In genomic region chr1:181100015-181100905, GRCh38 we compare ENCODE assay signal across 9 cellular contexts. TPM values are rescaled to one million over a fixed set of nuclear protein-coding genes. Genes with fewer than 3 reads are reported as not detected.
DNase-seq lines count a peak whose midpoint lies in the region; ATAC-seq, FAIRE-seq and TF ChIP-seq lines count a peak whose summit lies in the region.
"Had no signal": no experiment of that assay in that cellular context is flagged by ENCODE, and none has a peak within 500 bp of the region (broad histone marks: within the 10 kb centered on the region; RNA-seq: fewer than 3 reads in every experiment).

No MANE protein-coding gene starts in this region.

- intact Hi-C loops in GM12878 (cut with micrococcal nuclease; ENCODE audit: unreplicated experiment), result loop anchor here (1.0 kb wide), 1 partner anchor 34 kb away; no protein-coding TSS in a partner anchor

- in situ Hi-C loops in GM12878 (cut with MboI), result no loop called here

- H3K4me1 ChIP-seq in GM12878 (ENCODE audit: control insufficient read depth, insufficient read depth, low read length), result peaks cover 86% of the 10 kb centered on the region
- H3K4me1 ChIP-seq in skeletal muscle satellite cell (ENCODE audit: control insufficient read depth, insufficient read depth, low read length), result peaks cover 90% of the 10 kb centered on the region

- DNase-seq in OCI-M1 (lab: John Stamatoyannopoulos, UW) (peak; percentile 35), GM12878 (ENCODE audit: low read depth, low spot score) (no peak), foreskin melanocyte (no peak)

- H3K9me3 ChIP-seq in GM12878 (replicated peaks; ENCODE audit: control insufficient read depth, insufficient read depth, low read length), result no peaks in the 10 kb centered on the region
- H3K9me3 ChIP-seq in skeletal muscle satellite cell (replicated peaks; ENCODE audit: low read length), result no peaks in the 10 kb centered on the region
- H3K9me3 ChIP-seq: right atrium auricular region had no signal

- H3K79me2 ChIP-seq in GM12878 (ENCODE audit: control insufficient read depth, insufficient read depth, low read length), result peaks cover 5% of the 10 kb centered on the region

- CTCF ChIA-PET in GM12878 (lab: Yijun Ruan, JAX), result interaction anchor here (1.0 to 38.4 kb wide), 5 partner anchors 9 to 62 kb away, joined by 3 to 1067 read pairs (median 8); no protein-coding TSS in a partner anchor

- H3K36me3 ChIP-seq in GM12878 (ENCODE audit: control insufficient read depth in 2 of 2, insufficient read depth in 2 of 2, low read length in 1 of 2) (no peaks in the 10 kb centered on the region; a peak in 1 of 4 replicates), skeletal muscle satellite cell (ENCODE audit: insufficient read depth, low read length) (no peaks in the 10 kb centered on the region)
- H3K36me3 ChIP-seq: right atrium auricular region had no signal

- no peaks in the 10 kb centered on the region for H4K20me1 ChIP-seq in GM12878 (ENCODE audit: control insufficient read depth, insufficient read depth)

- peak overlapping the region; percentile 89 for H3K27ac ChIP-seq in GM12878 (ENCODE audit: control insufficient read depth, insufficient read depth)
- H3K27ac ChIP-seq: right atrium auricular region had no signal

- SMC1A ChIA-PET in GM12878 (lab: Charles Lee; ENCODE audit: uncharacterized antibody, unreplicated experiment), result interaction anchor here (0.6 to 39.2 kb wide), 6 partner anchors 8 to 462 kb away, joined by 3 to 1399 read pairs (median 14); no protein-coding TSS in a partner anchor

- WGBS in GM12878 (ENCODE audit: insufficient coverage, insufficient replicate concordance, low lambda C conversion rate, missing lambda C conversion rate), result 35% methylated on average over 10 of the region's 10 CpGs

- peak overlapping the region; percentile 95 for H3K4me2 ChIP-seq in GM12878 (ENCODE audit: control insufficient read depth, insufficient read depth)
- peak overlapping the region; percentile 59 for H3K4me2 ChIP-seq in skeletal muscle satellite cell (ENCODE audit: low read length)

- H3K27me3 ChIP-seq in GM12878 (replicated peaks in 1 of 2; ENCODE audit: control insufficient read depth in 2 of 2, insufficient read depth in 2 of 2, low read length in 1 of 2) (no peaks in the 10 kb centered on the region), skeletal muscle satellite cell (ENCODE audit: control insufficient read depth, insufficient read depth, low read length) (no peaks in the 10 kb centered on the region)
- H3K27me3 ChIP-seq: right atrium auricular region had no signal

- TF ChIP-seq POLR2A in GM12878 (IDR thresholded peaks at IDR 0.05; ENCODE audit: low read depth, low read length), result no peak

- no peak for TF ChIP-seq RAD21 in GM12878 (IDR thresholded peaks at IDR 0.05; ENCODE audit: insufficient read depth, low read depth, low read length)

- TF ChIP-seq CTCF in GM12878 (IDR thresholded peaks at IDR 0.05 in 2 of 3, conservative IDR thresholded peaks at IDR 0.05 in 1 of 3; ENCODE audit: control insufficient read depth in 2 of 3, extremely low read depth in 1 of 3, insufficient read depth in 1 of 3, low read depth in 3 of 3, low read length in 3 of 3), result no peak

- POLR2A ChIA-PET in GM12878 (lab: Charles Lee), result interaction anchor here (0.5 to 16.3 kb wide), 7 partner anchors 11 to 329 kb away, joined by 3 to 256 read pairs (median 13); partner anchors contain the start of gene IER5

- ATAC-seq in GM18511 (IDR thresholded peaks at IDR 0.05; ENCODE audit: unreplicated experiment) (peak; percentile 1), GM12878 (peak; percentile 30), HG02852 (IDR thresholded peaks at IDR 0.05; ENCODE audit: unreplicated experiment) (no peak), GM19035 (IDR thresholded peaks at IDR 0.05; ENCODE audit: unreplicated experiment) (no peak), HG03378 (IDR thresholded peaks at IDR 0.05; ENCODE audit: unreplicated experiment) (no peak)

- H2AFZ ChIP-seq in GM12878 (ENCODE audit: control insufficient read depth, low read depth, low read length), result peak overlapping the region; percentile 3; the same call in 1 of the 2 replicates

- TSS peak; percentile 50 for BruUV-seq in GM12878 (replicated peaks; lab: Mats Ljungman, UMichigan)

- H3K4me3 ChIP-seq in GM12878 (peak overlapping the region; percentile 18), skeletal muscle satellite cell (ENCODE audit: low read length) (peak overlapping the region; percentile 47)
- H3K4me3 ChIP-seq: right atrium auricular region had no signal

- RAD21 ChIA-PET in GM12878 (lab: Charles Lee; ENCODE audit: unreplicated experiment), result interaction anchor here (0.7 to 26.9 kb wide), 7 partner anchors 9 to 60 kb away, joined by 3 to 966 read pairs (median 5); no protein-coding TSS in a partner anchor

- no peak for FAIRE-seq in GM12878 (lab: Jason Lieb, UNC)

- no peak for TF ChIP-seq EP300 in GM12878 (IDR thresholded peaks at IDR 0.05; ENCODE audit: borderline replicate concordance in 1 of 2, control insufficient read depth in 1 of 2, low read depth in 2 of 2, low read length in 2 of 2)

- H3K9ac ChIP-seq in GM12878 (ENCODE audit: control insufficient read depth, insufficient read depth, low read length) (peak overlapping the region; percentile 69), skeletal muscle satellite cell (ENCODE audit: low read depth, low read length) (peak overlapping the region; percentile 32)

TF ChIP-seq in GM12878, 131 proteins besides CTCF, POLR2A, EP300 and RAD21 (continues in another document):
- TF ChIP-seq CREB1 (IDR thresholded peaks at IDR 0.05; ENCODE audit: low read depth), result 0 out of 2 replicates have a peak, but pooled peaks have one; percentile 29
- TF ChIP-seq WRNIP1 (IDR thresholded peaks at IDR 0.05; ENCODE audit: borderline replicate concordance, low read depth, low read length), result no peak
- no peak for TF ChIP-seq MTA3 (IDR thresholded peaks at IDR 0.05; ENCODE audit: borderline replicate concordance, low read length)
- TF ChIP-seq IKZF2 (IDR thresholded peaks at IDR 0.05), result peak in 1 of 2 experiments; percentile 55; a peak in 3 of 4 replicates
- TF ChIP-seq TCF7 (IDR thresholded peaks at IDR 0.05; ENCODE audit: borderline replicate concordance), result 0 out of 2 replicates have a peak, but pooled peaks have one; percentile 41
- 0 out of 2 replicates have a peak, but pooled peaks have one; percentile 5 for TF ChIP-seq TAF1 (IDR thresholded peaks at IDR 0.05; ENCODE audit: borderline replicate concordance, low read depth, low read length)
- no peak for TF ChIP-seq MLLT1 (IDR thresholded peaks at IDR 0.05)
- TF ChIP-seq, protein P1, sequence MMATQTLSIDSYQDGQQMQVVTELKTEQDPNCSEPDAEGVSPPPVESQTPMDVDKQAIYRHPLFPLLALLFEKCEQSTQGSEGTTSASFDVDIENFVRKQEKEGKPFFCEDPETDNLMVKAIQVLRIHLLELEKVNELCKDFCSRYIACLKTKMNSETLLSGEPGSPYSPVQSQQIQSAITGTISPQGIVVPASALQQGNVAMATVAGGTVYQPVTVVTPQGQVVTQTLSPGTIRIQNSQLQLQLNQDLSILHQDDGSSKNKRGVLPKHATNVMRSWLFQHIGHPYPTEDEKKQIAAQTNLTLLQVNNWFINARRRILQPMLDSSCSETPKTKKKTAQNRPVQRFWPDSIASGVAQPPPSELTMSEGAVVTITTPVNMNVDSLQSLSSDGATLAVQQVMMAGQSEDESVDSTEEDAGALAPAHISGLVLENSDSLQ (IDR thresholded peaks at IDR 0.05), result peak; percentile 86
- TF ChIP-seq PML (IDR thresholded peaks at IDR 0.05; ENCODE audit: low read length), result peak; percentile 30; the same call in 1 of the 2 replicates
- no peak for TF ChIP-seq TCF12 (IDR thresholded peaks at IDR 0.05; ENCODE audit: low read depth, low read length)
- TF ChIP-seq ZNF384 (IDR thresholded peaks at IDR 0.05; ENCODE audit: borderline replicate concordance, low read depth, low read length), result no peak
- TF ChIP-seq NFIC (IDR thresholded peaks at IDR 0.05; ENCODE audit: low read depth, low read length), result peak; percentile 65; the same call in 1 of the 2 replicates
- peak; percentile 49 for TF ChIP-seq ATF7 (IDR thresholded peaks at IDR 0.05; ENCODE audit: low read depth)

RNA-seq across cellular contexts. Expression of gene IER5, which starts 11.8 kb away (rescaled TPM):
- 88.8 and 93.7 TPM in 2 replicates for total RNA-seq in GM12878 (2013; cell fraction: nucleolus; rRNA removed)
- total RNA-seq in GM12878 (2014; rRNA removed), result 65.4 and 69.4 TPM in 2 replicates
- 32.7 and 34.9 TPM in 2 replicates for total RNA-seq in GM12878 (2014; rRNA removed; fragmentation: Illumina TruSeq; extraction: Trizol)
- 73.9 and 75.2 TPM in 2 replicates for total RNA-seq in GM12878 (2021)
- polyA plus RNA-seq in GM12878 (2011; ENCODE audit: low read depth), result 6.6 TPM
- 36.4 and 44.1 TPM in 2 replicates for polyA plus RNA-seq in GM12878 (2011; rRNA removed)
- polyA plus RNA-seq in GM12878 (2011; cell fraction: cytosol; rRNA removed), result 32.3 and 38.9 TPM in 2 replicates
- polyA plus RNA-seq in GM12878 (2011; cell fraction: nucleus; rRNA removed), result 59.7 and 70.4 TPM in 2 replicates
- polyA plus RNA-seq in GM12878 (2012), result 24.5 and 28.7 TPM in 2 replicates
- 22.4 and 26.2 TPM in 2 replicates for polyA plus RNA-seq in GM12878 (2014; fragmentation: Illumina TruSeq; extraction: Trizol)
- polyA plus RNA-seq in GM12878 (2014; fragmentation: Nextera tagmentation; extraction: Ambion mirVana), result 10 to 100 TPM in 1 of 2 experiments, 1 to 10 TPM in 1; 6.2 to 19.5 TPM
- 52.3 and 62.0 TPM in 2 replicates for polyA plus RNA-seq in GM12878 (2014; rRNA removed)
- polyA plus RNA-seq in GM12878 (2016; fragmentation: Nextera tagmentation; extraction: Ambion mirVana), result 10 to 100 TPM in 1 of 2 experiments, 1 to 10 TPM in 1; 4.3 to 11.7 TPM
- polyA minus RNA-seq in GM12878 (2011; rRNA and poly(A)+ RNA removed), result 30.4 and 44.0 TPM in 2 replicates
- polyA minus RNA-seq in GM12878 (2011; cell fraction: cytosol; rRNA and poly(A)+ RNA removed), result 24.5 TPM in 2 replicates
- polyA minus RNA-seq in GM12878 (2011; cell fraction: nucleus; rRNA and poly(A)+ RNA removed), result 69.0 and 99.9 TPM in 2 replicates
- total RNA-seq in skeletal muscle satellite cell (2012; rRNA removed), result 15.0 and 15.3 TPM in 2 replicates

Comparison
In these comparisons a context has a peak if more than half of its experiments do, and no peak if none do; other contexts are left out.
1. ATAC-seq: peak in GM18511 (single experiment) and GM12878 (single experiment); none in HG02852 (single experiment), GM19035 (single experiment) and HG03378 (single experiment).